Comparison of ENCODE assay signal across 9 cellular contexts in genomic region chrX:74251006-74251930, GRCh38. TPM values are rescaled to one million over a fixed set of nuclear protein-coding genes. Genes with fewer than 3 reads are reported as not detected.
DNase-seq lines count a peak whose midpoint lies in the region; ATAC-seq and TF ChIP-seq lines count a peak whose summit lies in the region.
"Had no signal": no experiment of that assay in that cellular context is flagged by ENCODE, and none has a peak within 500 bp of the region (broad histone marks: within the 10 kb centered on the region; RNA-seq: fewer than 3 reads in every experiment).

No MANE protein-coding gene starts in this region.

- H3K18ac ChIP-seq in IMR-90 (ENCODE audit: low read depth, low read length) = peak overlapping the region; percentile 49

- CTCF ChIA-PET in AG04450 (lab: Charles Lee) (no interaction called here), IMR-90 (lab: Yijun Ruan, JAX) (no interaction called here)

- DNase-seq in AG04450 (ENCODE audit: low read depth, low spot score) = peak; percentile 38
- peak; percentile 68 for DNase-seq in IMR-90
- no peak for DNase-seq in caudate nucleus (lab: John Stamatoyannopoulos, UW)
- no peak for DNase-seq in right lobe of liver
- no peak for DNase-seq in COLO668 (lab: John Stamatoyannopoulos, UW; ENCODE audit: unreplicated experiment)
- no peak for DNase-seq in NCI-H146 treated with DMSO at 0.1 percent for 48 hours (lab: John Stamatoyannopoulos, UW; ENCODE audit: unreplicated experiment)

- no peak for TF ChIP-seq CTCF in AG04450 (IDR thresholded peaks at IDR 0.05; ENCODE audit: low read depth, low read length)
- no peak for TF ChIP-seq CTCF in IMR-90 (conservative IDR thresholded peaks at IDR 0.05; ENCODE audit: low read depth, low read length)
- no peak for TF ChIP-seq CTCF in right lobe of liver (IDR thresholded peaks at IDR 0.05)

- H3K14ac ChIP-seq in IMR-90 (replicated peaks; ENCODE audit: low read depth, low read length) = no peak overlapping the region; the same call in 1 of the 2 replicates

- no peak overlapping the region for H2AK9ac ChIP-seq in IMR-90 (replicated peaks; ENCODE audit: low read depth, low read length, poor library complexity)

- no peaks in the 10 kb centered on the region for H3K9me3 ChIP-seq in AG04450 (ENCODE audit: control insufficient read depth, insufficient read depth, low read length)
- H3K9me3 ChIP-seq in IMR-90 (ENCODE audit: control insufficient read depth, insufficient read depth, low read length) = no peaks in the 10 kb centered on the region
- H3K9me3 ChIP-seq in right lobe of liver = no peaks in the 10 kb centered on the region

- H3K9me1 ChIP-seq in IMR-90 (ENCODE audit: insufficient read depth, low read length) = peaks cover 7% of the 10 kb centered on the region; the same call in 1 of the 2 replicates

- no peak overlapping the region for H4K8ac ChIP-seq in IMR-90 (ENCODE audit: low read depth in 2 of 2, low read length in 2 of 2)

- no peaks in the 10 kb centered on the region for H4K20me1 ChIP-seq in IMR-90 (ENCODE audit: insufficient read depth, low read length)

- WGBS in IMR-90 (ENCODE audit: extremely low coverage in 2 of 2, insufficient read length in 1 of 2), 2 experiments = 75% methylated on average over 1 of the region's 2 CpGs; no CpG with 5 or more reads in 1 of the 2 experiments
- 37% methylated on average over 2 of the region's 2 CpGs for WGBS in right lobe of liver (ENCODE audit: insufficient coverage, low coverage, low lambda C conversion rate, missing lambda C conversion rate)

- no peak for TF ChIP-seq RAD21 in IMR-90 (IDR thresholded peaks at IDR 0.05; ENCODE audit: low read length)

- H2AK5ac ChIP-seq in IMR-90 (ENCODE audit: low read depth, low read length) = no peak overlapping the region

- H4K5ac ChIP-seq in IMR-90 (ENCODE audit: low read depth, low read length) = peak overlapping the region; percentile 15

- in situ Hi-C loops in IMR-90 (cut with MboI; ENCODE audit: low sequenced_read_pairs) = no loop called here

- no peak overlapping the region; the same call in 1 of the 2 replicates for H3K56ac ChIP-seq in IMR-90 (ENCODE audit: extremely low read depth, insufficient read depth, low read length)

- no peak overlapping the region for H2BK20ac ChIP-seq in IMR-90 (ENCODE audit: low read depth, low read length)

- peaks cover 21% of the 10 kb centered on the region for H3K36me3 Mint-ChIP-seq in stimulated activated memory B cell treated with anti-CD40 and anti-IgM and Interleukin-4, amounts not matched to agents 10 μg/mL and 1 μg/mL and 100 μg/mL, for 72 hours

- H3K27me3 ChIP-seq in AG04450 (ENCODE audit: control insufficient read depth, insufficient read depth, low read length) = no peaks in the 10 kb centered on the region
- no peaks in the 10 kb centered on the region; the same call in 1 of the 2 replicates for H3K27me3 ChIP-seq in IMR-90 (ENCODE audit: control insufficient read depth, insufficient read depth, low read length)
- H3K27me3 ChIP-seq in right lobe of liver = no peaks in the 10 kb centered on the region

- peak overlapping the region; percentile 58 for H4K91ac ChIP-seq in IMR-90 (ENCODE audit: insufficient read depth, low read depth, low read length)

- no peak overlapping the region for H3K9ac ChIP-seq in IMR-90 (ENCODE audit: low read depth, low read length)

- dilution Hi-C loops in IMR-90 (cut with HindIII; ENCODE audit: low sequenced_read_pairs, unreplicated experiment) = no loop called here

- H3K27ac Mint-ChIP-seq in stimulated activated memory B cell treated with anti-CD40 and anti-IgM and Interleukin-4, amounts not matched to agents 10 μg/mL and 1 μg/mL and 100 μg/mL, for 72 hours = no peak overlapping the region

- H3K4me3 ChIP-seq in AG04450 (ENCODE audit: low read depth, low read length) = no peak overlapping the region
- no peak overlapping the region for H3K4me3 ChIP-seq in IMR-90 (ENCODE audit: insufficient read depth, low read depth, low read length)
- no peak overlapping the region for H3K4me3 ChIP-seq in right lobe of liver

- H3K79me1 ChIP-seq in IMR-90 (ENCODE audit: low read depth in 1 of 2, low read length in 2 of 2) = peaks cover 8 to 30% of the 10 kb centered on the region in 2 experiments

- peak; percentile 73 for ATAC-seq in IMR-90 (ENCODE audit: low read depth)
- ATAC-seq in right lobe of liver = peak; percentile 60 to 81 (median 73)
- ATAC-seq in HG03378 (IDR thresholded peaks at IDR 0.05; ENCODE audit: unreplicated experiment) = no peak
- no peak for ATAC-seq in stimulated activated memory B cell treated with anti-CD40 and anti-IgM and Interleukin-4, amounts not matched to agents 10 μg/mL and 1 μg/mL and 100 μg/mL, for 72 hours

- no TSS peak for BruUV-seq in IMR-90 (replicated peaks; lab: Mats Ljungman, UMichigan)

- H3K4me3 Mint-ChIP-seq in stimulated activated memory B cell treated with anti-CD40 and anti-IgM and Interleukin-4, amounts not matched to agents 10 μg/mL and 1 μg/mL and 100 μg/mL, for 72 hours = no peak overlapping the region

- no peak overlapping the region for H3K4me2 ChIP-seq in IMR-90 (ENCODE audit: low read depth, low read length)

- no peak overlapping the region for H2AFZ ChIP-seq in IMR-90 (replicated peaks; ENCODE audit: low read length, poor library complexity)

- no peaks in the 10 kb centered on the region for H3K27me3 Mint-ChIP-seq in stimulated activated memory B cell treated with anti-CD40 and anti-IgM and Interleukin-4, amounts not matched to agents 10 μg/mL and 1 μg/mL and 100 μg/mL, for 72 hours

- H2BK5ac ChIP-seq in IMR-90 (ENCODE audit: low read depth, low read length, poor library complexity, severe bottlenecking) = peak overlapping the region; percentile 62

- peak overlapping the region; percentile 8 for H3K4ac ChIP-seq in IMR-90 (ENCODE audit: low read depth, low read length)

- intact Hi-C loops in IMR-90 (cut with micrococcal nuclease) = no loop called here
- intact Hi-C loops in right lobe of liver (cut with DNase I) = no loop called here

- H3K4me1 ChIP-seq in IMR-90 (ENCODE audit: control insufficient read depth, insufficient read depth, low read length) (peaks cover 12% of the 10 kb centered on the region), right lobe of liver (peaks cover 0 to 17% (median 3%) of the 10 kb centered on the region in 4 donors)

- peaks cover 7% of the 10 kb centered on the region for H3K36me3 ChIP-seq in IMR-90 (ENCODE audit: control insufficient read depth, insufficient read depth, low read length)
- no peaks in the 10 kb centered on the region for H3K36me3 ChIP-seq in right lobe of liver

- peak overlapping the region; percentile 45; the same call in 1 of the 2 replicates for H3K23ac ChIP-seq in IMR-90 (ENCODE audit: low read depth, low read length)

- peak overlapping the region; percentile 16; the same call in 1 of the 2 replicates for H2BK120ac ChIP-seq in IMR-90 (ENCODE audit: low read depth, low read length)

- no peaks in the 10 kb centered on the region for H3K9me3 Mint-ChIP-seq in stimulated activated memory B cell treated with anti-CD40 and anti-IgM and Interleukin-4, amounts not matched to agents 10 μg/mL and 1 μg/mL and 100 μg/mL, for 72 hours

- H3K27ac ChIP-seq in AG04450 (ENCODE audit: low read depth, low read length) (peak overlapping the region; percentile 78), IMR-90 (ENCODE audit: insufficient read depth, low read length) (peak overlapping the region; percentile 69; the same call in 1 of the 2 replicates), caudate nucleus (ENCODE audit: low read depth, low read length) (peak overlapping the region; percentile 22), right lobe of liver (peak overlapping the region in 2 of 3 donors; percentile 6 to 61)

- TF ChIP-seq POLR2A in IMR-90 (IDR thresholded peaks at IDR 0.05; ENCODE audit: low read depth, low read length) (no peak), right lobe of liver (IDR thresholded peaks at IDR 0.05) (peak; percentile 13)

- no peak overlapping the region for H2BK15ac ChIP-seq in IMR-90 (ENCODE audit: low read depth, low read length)

- POLR2A ChIA-PET in AG04450 (lab: Yijun Ruan, JAX) = interaction anchor here (0.8 to 1.6 kb wide), 5 partner anchors 8 to 41 kb away, joined by 3 to 7 read pairs (median 3); no protein-coding TSS in a partner anchor
- POLR2A ChIA-PET in IMR-90 (lab: Charles Lee; ENCODE audit: unreplicated experiment) = no interaction called here

- no peaks in the 10 kb centered on the region for H3K4me1 Mint-ChIP-seq in stimulated activated memory B cell treated with anti-CD40 and anti-IgM and Interleukin-4, amounts not matched to agents 10 μg/mL and 1 μg/mL and 100 μg/mL, for 72 hours

TF ChIP-seq in IMR-90, 13 proteins besides CTCF, POLR2A, EP300 and RAD21:
- TF ChIP-seq CHD1 (IDR thresholded peaks at IDR 0.05; ENCODE audit: low read depth, low read length) = no peak
- peak; percentile 87 for TF ChIP-seq NFE2L2 (IDR thresholded peaks at IDR 0.05; ENCODE audit: low read depth, low read length)
- TF ChIP-seq CEBPB (IDR thresholded peaks at IDR 0.05; ENCODE audit: low read depth, low read length) = peak; percentile 44; the same call in 1 of the 2 replicates
- TF ChIP-seq FOS (IDR thresholded peaks at IDR 0.05; ENCODE audit: low read depth, low read length) = no peak

RNA-seq across cellular contexts. Expression of gene ZCCHC13, which starts 52.7 kb away (rescaled TPM):
- polyA plus RNA-seq in AG04450 (2011; rRNA removed) (not detected in 2 replicates), IMR-90 (2012; rRNA removed) (not detected in 2 replicates)
- polyA minus RNA-seq in AG04450 (2011; rRNA and poly(A)+ RNA removed) = not detected in 2 replicates
- total RNA-seq in IMR-90 (2012; rRNA removed) (not detected in 2 replicates), right lobe of liver (not detected)
- polyA plus RNA-seq in IMR-90 (2012; cell fraction: cytosol; rRNA removed) = not detected in 2 replicates
- not detected in 2 replicates for polyA plus RNA-seq in IMR-90 (2012; cell fraction: nucleus; rRNA removed; ENCODE audit: low replicate concordance)
- total RNA-seq: pulmonary artery endothelial cell had no signal

Comparison
In these comparisons a context has a peak if more than half of its experiments do, and no peak if none do; other contexts are left out.
1. DNase-seq: peak in AG04450 (single experiment) and IMR-90 (single experiment); none in caudate nucleus (0 of 61), right lobe of liver (0 of 3), COLO668 (single experiment) and NCI-H146 treated with DMSO at 0.1 percent for 48 hours (single experiment).
2. H3K27ac ChIP-seq: peak in every context shown above with its lines; median percentile 78 in AG04450; 69 in IMR-90; 34 in right lobe of liver; 22 in caudate nucleus.
3. ATAC-seq: peak in IMR-90 (single experiment) and right lobe of liver (4 of 4); none in HG03378 (single experiment) and stimulated activated memory B cell treated with anti-CD40 and anti-IgM and Interleukin-4, amounts not matched to agents 10 μg/mL and 1 μg/mL and 100 μg/mL, for 72 hours (single experiment).